In genomic region chr11:115985896-115986295, GRCh38 we compare ENCODE assay signal across 26 cellular contexts.
"Had no signal": no experiment of that assay in that cellular context is flagged by ENCODE, and none has a peak within 500 bp of the region (broad histone marks: within the 10 kb centered on the region; RNA-seq: fewer than 3 reads in every experiment).

No MANE protein-coding gene starts in this region.

- FAIRE-seq: endometrium, kidney had no signal

- DNase-seq: colonic mucosa; dermis blood vessel endothelial cell; effector memory CD8-positive, alpha-beta T cell; erythroblast; gastrocnemius medialis; head of caudate nucleus; kidney; left cardiac atrium; left lung; mesendoderm; midbrain; naive thymus-derived CD4-positive, alpha-beta T cell; stimulated activated CD4-positive, alpha-beta T cell treated with anti-CD3 and anti-CD28 coated beads, Interleukin-2, amount 100 ng/mL, for 24 hours; stimulated activated CD4-positive, alpha-beta T cell treated with anti-CD3 and anti-CD28 coated beads, Interleukin-4, amount 100 ng/mL, for 24 hours; stimulated activated naive CD4-positive, alpha-beta T cell treated with Interleukin-2 at 50 U/mL for 16 hours; substantia nigra; testis; upper lobe of right lung had no signal

- H3K36me3 ChIP-seq: colonic mucosa, gastrocnemius medialis, left lung, neural progenitor cell, prostate gland, right atrium auricular region, tibial nerve, upper lobe of right lung, vagina had no signal

- H2AFZ ChIP-seq: neural progenitor cell had no signal

- H3K9me3 ChIP-seq: colonic mucosa, gastrocnemius medialis, left lung, prostate gland, right atrium auricular region, testis, tibial nerve, upper lobe of right lung, vagina had no signal

- H3K4me2 ChIP-seq: neural progenitor cell had no signal

- H3K27me3 ChIP-seq: colonic mucosa, gastrocnemius medialis, neural progenitor cell, right atrium auricular region, testis, tibial nerve, upper lobe of right lung, vagina had no signal

- H3K27ac ChIP-seq: colonic mucosa, gastrocnemius medialis, left lung, neural progenitor cell, prostate gland, right atrium auricular region, testis, tibial nerve, upper lobe of right lung, vagina had no signal

- ATAC-seq: effector memory CD8-positive, alpha-beta T cell; gastrocnemius medialis; left cardiac atrium; left lung; naive thymus-derived CD4-positive, alpha-beta T cell; sciatic nerve; stimulated activated effector memory CD8-positive, alpha-beta T cell treated with anti-CD3 and anti-CD28 coated beads, Interleukin-12 subunit alpha, Interleukin-12 subunit beta, amount 100 ng/mL, for 72 hours; upper lobe of right lung had no signal

- H3K4me3 ChIP-seq: colonic mucosa, gastrocnemius medialis, left lung, neural progenitor cell, prostate gland, right atrium auricular region, testis, tibial nerve, upper lobe of right lung, vagina had no signal

- H3K4me1 ChIP-seq: colonic mucosa, gastrocnemius medialis, left lung, neural progenitor cell, prostate gland, upper lobe of right lung, vagina had no signal

- H3K9ac ChIP-seq: neural progenitor cell had no signal
